8 cellular contexts compared by ENCODE assay signal in genomic region chr2:219277703-219278654, GRCh38. TPM values are rescaled to one million over a fixed set of nuclear protein-coding genes. Genes with fewer than 3 reads are reported as not detected.
DNase-seq lines count a peak whose midpoint lies in the region; ATAC-seq and TF ChIP-seq lines count a peak whose summit lies in the region.

No MANE protein-coding gene starts in this region.

- intact Hi-C loops in activated B cell treated with CpG ODN at 0.5 μM for 24 hours (cut with micrococcal nuclease) = loop anchor here (2.0 to 5.0 kb wide), 2 partner anchors 264 to 567 kb away; partner anchors contain the start of genes CHPF, TMEM198 and TTLL4

- POLR2A ChIA-PET in activated B cell treated with CpG ODN at 0.5 μM for 24 hours (lab: Charles Lee) = interaction anchor here (0.6 to 8.0 kb wide), 18 partner anchors 9 to 620 kb away, joined by 3 to 260 read pairs (median 10); partner anchors contain the start of genes ABCB6, ANKZF1, ATG9A and CNPPD1

- H3K9me3 Mint-ChIP-seq in activated B cell treated with CpG ODN at 0.5 μM for 24 hours = no peaks in the 10 kb centered on the region

- peak overlapping the region; percentile 89 for H3K4me3 Mint-ChIP-seq in activated B cell treated with CpG ODN at 0.5 μM for 24 hours

- CTCF ChIA-PET in activated B cell treated with CpG ODN at 0.5 μM for 24 hours (lab: Charles Lee) = interaction anchor here (0.6 to 11.9 kb wide), 18 partner anchors 16 to 248 kb away, joined by 3 to 155 read pairs (median 6); partner anchors contain the start of genes ABCB6, ANKZF1, ATG9A and CNPPD1

- H3K4me1 Mint-ChIP-seq in activated B cell treated with CpG ODN at 0.5 μM for 24 hours = peaks cover 51% of the 10 kb centered on the region

- DNase-seq in ELF-1 (ENCODE audit: low read depth, low spot score) (peak; percentile 95), NCI-H2171 (lab: John Stamatoyannopoulos, UW) (peak; percentile 59), activated B cell treated with CpG ODN at 0.5 μM for 24 hours (peak; percentile 79), cerebellar cortex (ENCODE audit: low spot score) (peak; percentile 90), kidney tubule cell (ENCODE audit: low spot score) (peak; percentile 87)
- DNase-seq in stimulated activated CD4-positive, alpha-beta T cell treated with anti-CD3 and anti-CD28 coated beads, Interleukin-1b, Interleukin-23, amount 100 ng/mL, for 4 hours (ENCODE audit: low read depth in 2 of 2) = peak; percentile 62 to 70

- H3K27me3 Mint-ChIP-seq in activated B cell treated with CpG ODN at 0.5 μM for 24 hours = no peaks in the 10 kb centered on the region

- peak overlapping the region; percentile 97 for H3K27ac Mint-ChIP-seq in activated B cell treated with CpG ODN at 0.5 μM for 24 hours

- TF ChIP-seq CTCF in activated B cell treated with CpG ODN at 0.5 μM for 24 hours (IDR thresholded peaks at IDR 0.05) = peak; percentile 62

- peaks cover 31% of the 10 kb centered on the region for H3K36me3 Mint-ChIP-seq in activated B cell treated with CpG ODN at 0.5 μM for 24 hours (ENCODE audit: low read depth)

- ATAC-seq in HG02759 (IDR thresholded peaks at IDR 0.05; ENCODE audit: unreplicated experiment) = peak; percentile 20
- ATAC-seq in activated B cell treated with CpG ODN at 0.5 μM for 24 hours (ENCODE audit: low read depth) = peak; percentile 15
- ATAC-seq in GM18517 (IDR thresholded peaks at IDR 0.05; ENCODE audit: unreplicated experiment) = no peak

RNA-seq across cellular contexts. Expression of gene DNAJB2, which starts 1.2 kb away (rescaled TPM):
- total RNA-seq in activated B cell treated with CpG ODN at 0.5 μM for 24 hours = 59.0 and 71.1 TPM in 2 replicates

RNA-seq across cellular contexts. Expression of gene TUBA4A, which starts 24.3 kb away (rescaled TPM):
- total RNA-seq in activated B cell treated with CpG ODN at 0.5 μM for 24 hours = 184 and 192 TPM in 2 replicates

RNA-seq across cellular contexts. Expression of gene TUBA4B, which starts 24.9 kb away (rescaled TPM):
- total RNA-seq in activated B cell treated with CpG ODN at 0.5 μM for 24 hours = 0.20 TPM in 1 of 2 replicates, not detected in the other

RNA-seq across cellular contexts. Expression of gene PTPRN, which starts 31.2 kb away (rescaled TPM):
- total RNA-seq in activated B cell treated with CpG ODN at 0.5 μM for 24 hours = not detected in 2 replicates

RNA-seq across cellular contexts. Expression of gene STK16, which starts 32.7 kb away (rescaled TPM):
- total RNA-seq in activated B cell treated with CpG ODN at 0.5 μM for 24 hours = 31.0 and 36.5 TPM in 2 replicates
